23 cellular contexts compared by ENCODE assay signal in genomic region chr7:828793-829561, GRCh38. TPM values are rescaled to one million over a fixed set of nuclear protein-coding genes. Genes with fewer than 3 reads are reported as not detected.
DNase-seq lines count a peak whose midpoint lies in the region; ATAC-seq and TF ChIP-seq lines count a peak whose summit lies in the region.
"Had no signal": no experiment of that assay in that cellular context is flagged by ENCODE, and none has a peak within 500 bp of the region (broad histone marks: within the 10 kb centered on the region; RNA-seq: fewer than 3 reads in every experiment).

No MANE protein-coding gene starts in this region.

- H3K36me3 Mint-ChIP-seq in stimulated activated memory B cell treated with anti-CD40 and anti-IgM and Interleukin-4, amounts not matched to agents 10 μg/mL and 1 μg/mL and 100 μg/mL, for 72 hours: peaks cover 26% of the 10 kb centered on the region
- peaks cover 20% of the 10 kb centered on the region for H3K36me3 Mint-ChIP-seq in activated CD4-positive, alpha-beta memory T cell treated with anti-CD3 and anti-CD28 coated beads, Interleukin-2, amount 10 ng/mL, durations not matched to agents 7 days and 5 days (ENCODE audit: low read depth)
- H3K36me3 Mint-ChIP-seq: natural killer cell had no signal

- 65 to 77% methylated on average over 4 to 10 of the region's 14 CpGs for WGBS in gastroesophageal sphincter (ENCODE audit: low coverage in 1 of 2), 2 donors

- no peak for TF ChIP-seq EP300 in gastroesophageal sphincter (IDR thresholded peaks at IDR 0.05)

- H3K27ac Mint-ChIP-seq in stimulated activated memory B cell treated with anti-CD40 and anti-IgM and Interleukin-4, amounts not matched to agents 10 μg/mL and 1 μg/mL and 100 μg/mL, for 72 hours: peak overlapping the region; percentile 94
- H3K27ac Mint-ChIP-seq in activated CD4-positive, alpha-beta memory T cell treated with anti-CD3 and anti-CD28 coated beads, Interleukin-2, amount 10 ng/mL, durations not matched to agents 7 days and 5 days: no peak overlapping the region
- H3K27ac Mint-ChIP-seq: activated naive CD4-positive, alpha-beta T cell treated with anti-CD3 and anti-CD28 coated beads, Interleukin-2, amount 10 ng/mL, durations not matched to agents 7 days and 5 days; natural killer cell had no signal

- H3K4me1 ChIP-seq in gastroesophageal sphincter: peaks cover 11 to 100% (median 57%) of the 10 kb centered on the region in 3 donors

- POLR2A ChIA-PET in activated CD4-positive, alpha-beta memory T cell treated with anti-CD3 and anti-CD28 coated beads, Interleukin-2, amount 10 ng/mL, durations not matched to agents 7 days and 5 days (lab: Charles Lee): interaction anchor here (1.3 kb wide), 1 partner anchor 12 kb away, joined by 8 read pairs; no protein-coding TSS in a partner anchor

- H3K9me3 ChIP-seq in gastroesophageal sphincter: no peaks in the 10 kb centered on the region
- H3K9me3 ChIP-seq: Peyer's patch, SK-N-SH, thoracic aorta had no signal

- H3K4me3 ChIP-seq in gastroesophageal sphincter: no peak overlapping the region
- H3K4me3 ChIP-seq: GM12878, Peyer's patch, thoracic aorta had no signal

- TF ChIP-seq POLR2A in gastroesophageal sphincter (IDR thresholded peaks at IDR 0.05): no peak

- H3K4me1 Mint-ChIP-seq in stimulated activated memory B cell treated with anti-CD40 and anti-IgM and Interleukin-4, amounts not matched to agents 10 μg/mL and 1 μg/mL and 100 μg/mL, for 72 hours: peaks cover 61% of the 10 kb centered on the region
- peaks cover 52% of the 10 kb centered on the region for H3K4me1 Mint-ChIP-seq in activated CD4-positive, alpha-beta memory T cell treated with anti-CD3 and anti-CD28 coated beads, Interleukin-2, amount 10 ng/mL, durations not matched to agents 7 days and 5 days

- DNase-seq in NCI-H2171 treated with DMSO at 0.1 percent for 48 hours (lab: John Stamatoyannopoulos, UW): peak; percentile 34
- no peak for DNase-seq in NCI-H2171 (lab: John Stamatoyannopoulos, UW)
- DNase-seq in NCI-H2107 (lab: John Stamatoyannopoulos, UW): peak; percentile 74
- DNase-seq in Ammon's horn (ENCODE audit: low spot score): no peak
- no peak for DNase-seq in activated CD4-positive, alpha-beta memory T cell treated with anti-CD3 and anti-CD28 coated beads, Interleukin-2, amount 10 ng/mL, durations not matched to agents 7 days and 5 days
- DNase-seq: activated CD4-positive, CD25-positive, alpha-beta regulatory T cell; activated CD8-positive, alpha-beta memory T cell treated with anti-CD3 and anti-CD28 coated beads for 24 hours; activated naive CD4-positive, alpha-beta T cell treated with anti-CD3 and anti-CD28 coated beads, Interleukin-2, amount 10 ng/mL, durations not matched to agents 7 days and 5 days; activated T-cell treated with anti-CD3 and anti-CD28 coated beads, Interleukin-2, amount 50 U/mL, for 48 hours; DMS153; mesenchymal stem cell; natural killer cell; NCI-H1105; Peyer's patch; SK-N-SH; stimulated activated CD8-positive, alpha-beta memory T cell treated with anti-CD3 and anti-CD28 coated beads, Interleukin-4, amount 100 ng/mL, for 48 hours; T-helper 9 cell had no signal

- TF ChIP-seq CTCF in gastroesophageal sphincter (IDR thresholded peaks at IDR 0.05): no peak

- ATAC-seq in gastroesophageal sphincter (no peak), HG03354 (IDR thresholded peaks at IDR 0.05; ENCODE audit: poor library complexity, severe bottlenecking, unreplicated experiment) (no peak)
- ATAC-seq in stimulated activated memory B cell treated with anti-CD40 and anti-IgM and Interleukin-4, amounts not matched to agents 10 μg/mL and 1 μg/mL and 100 μg/mL, for 72 hours: no peak
- ATAC-seq: GM12878, natural killer cell had no signal

- no peaks in the 10 kb centered on the region for H3K27me3 Mint-ChIP-seq in stimulated activated memory B cell treated with anti-CD40 and anti-IgM and Interleukin-4, amounts not matched to agents 10 μg/mL and 1 μg/mL and 100 μg/mL, for 72 hours
- no peaks in the 10 kb centered on the region for H3K27me3 Mint-ChIP-seq in activated CD4-positive, alpha-beta memory T cell treated with anti-CD3 and anti-CD28 coated beads, Interleukin-2, amount 10 ng/mL, durations not matched to agents 7 days and 5 days
- H3K27me3 Mint-ChIP-seq: activated naive CD4-positive, alpha-beta T cell treated with anti-CD3 and anti-CD28 coated beads, Interleukin-2, amount 10 ng/mL, durations not matched to agents 7 days and 5 days had no signal

- no peaks in the 10 kb centered on the region for H3K36me3 ChIP-seq in gastroesophageal sphincter
- H3K36me3 ChIP-seq: Peyer's patch, thoracic aorta had no signal

- H3K27me3 ChIP-seq in gastroesophageal sphincter: no peaks in the 10 kb centered on the region
- H3K27me3 ChIP-seq: Peyer's patch had no signal

- CTCF ChIA-PET in activated CD4-positive, alpha-beta memory T cell treated with anti-CD3 and anti-CD28 coated beads, Interleukin-2, amount 10 ng/mL, durations not matched to agents 7 days and 5 days (lab: Charles Lee): interaction anchor here (1.1 to 1.2 kb wide), 2 partner anchors 10 to 40 kb away, joined by 3 to 4 read pairs; no protein-coding TSS in a partner anchor

- no peak overlapping the region for H3K4me3 Mint-ChIP-seq in stimulated activated memory B cell treated with anti-CD40 and anti-IgM and Interleukin-4, amounts not matched to agents 10 μg/mL and 1 μg/mL and 100 μg/mL, for 72 hours
- H3K4me3 Mint-ChIP-seq in activated CD4-positive, alpha-beta memory T cell treated with anti-CD3 and anti-CD28 coated beads, Interleukin-2, amount 10 ng/mL, durations not matched to agents 7 days and 5 days: no peak overlapping the region
- H3K4me3 Mint-ChIP-seq: activated naive CD4-positive, alpha-beta T cell treated with anti-CD3 and anti-CD28 coated beads, Interleukin-2, amount 10 ng/mL, durations not matched to agents 7 days and 5 days; natural killer cell had no signal

- peak overlapping the region in 3 of 4 donors; percentile 33 to 92 (median 90) for H3K27ac ChIP-seq in gastroesophageal sphincter
- H3K27ac ChIP-seq: C4-2B had no signal

- no peaks in the 10 kb centered on the region for H3K9me3 Mint-ChIP-seq in stimulated activated memory B cell treated with anti-CD40 and anti-IgM and Interleukin-4, amounts not matched to agents 10 μg/mL and 1 μg/mL and 100 μg/mL, for 72 hours
- no peaks in the 10 kb centered on the region for H3K9me3 Mint-ChIP-seq in activated CD4-positive, alpha-beta memory T cell treated with anti-CD3 and anti-CD28 coated beads, Interleukin-2, amount 10 ng/mL, durations not matched to agents 7 days and 5 days
- H3K9me3 Mint-ChIP-seq: activated naive CD4-positive, alpha-beta T cell treated with anti-CD3 and anti-CD28 coated beads, Interleukin-2, amount 10 ng/mL, durations not matched to agents 7 days and 5 days; natural killer cell had no signal

RNA-seq across cellular contexts. Expression of gene SUN1, which starts 3.3 kb away (rescaled TPM):
- 100 to 1,000 TPM; 151 to 261 (median 231) TPM for total RNA-seq in gastroesophageal sphincter
- total RNA-seq in activated CD4-positive, alpha-beta memory T cell treated with anti-CD3 and anti-CD28 coated beads, Interleukin-2, amount 10 ng/mL, durations not matched to agents 7 days and 5 days: 10 to 100 TPM; 65.7 to 72.8 TPM

RNA-seq across cellular contexts. Expression of gene GET4, which starts 47.4 kb away (rescaled TPM):
- total RNA-seq in gastroesophageal sphincter: 10 to 100 TPM; 18.4 to 34.8 (median 28.7) TPM
- 10 to 100 TPM; 32.6 to 38.2 TPM for total RNA-seq in activated CD4-positive, alpha-beta memory T cell treated with anti-CD3 and anti-CD28 coated beads, Interleukin-2, amount 10 ng/mL, durations not matched to agents 7 days and 5 days

Comparison
In these comparisons a context has a peak if more than half of its experiments do, and no peak if none do; other contexts are left out.
1. DNase-seq: peak in NCI-H2171 treated with DMSO at 0.1 percent for 48 hours (single experiment) and NCI-H2107 (single experiment); none in NCI-H2171 (single experiment), Ammon's horn (single experiment) and activated CD4-positive, alpha-beta memory T cell treated with anti-CD3 and anti-CD28 coated beads, Interleukin-2, amount 10 ng/mL, durations not matched to agents 7 days and 5 days (single experiment).